Comparison of ENCODE assay signal across 9 cellular contexts in the genomic region with DNA sequence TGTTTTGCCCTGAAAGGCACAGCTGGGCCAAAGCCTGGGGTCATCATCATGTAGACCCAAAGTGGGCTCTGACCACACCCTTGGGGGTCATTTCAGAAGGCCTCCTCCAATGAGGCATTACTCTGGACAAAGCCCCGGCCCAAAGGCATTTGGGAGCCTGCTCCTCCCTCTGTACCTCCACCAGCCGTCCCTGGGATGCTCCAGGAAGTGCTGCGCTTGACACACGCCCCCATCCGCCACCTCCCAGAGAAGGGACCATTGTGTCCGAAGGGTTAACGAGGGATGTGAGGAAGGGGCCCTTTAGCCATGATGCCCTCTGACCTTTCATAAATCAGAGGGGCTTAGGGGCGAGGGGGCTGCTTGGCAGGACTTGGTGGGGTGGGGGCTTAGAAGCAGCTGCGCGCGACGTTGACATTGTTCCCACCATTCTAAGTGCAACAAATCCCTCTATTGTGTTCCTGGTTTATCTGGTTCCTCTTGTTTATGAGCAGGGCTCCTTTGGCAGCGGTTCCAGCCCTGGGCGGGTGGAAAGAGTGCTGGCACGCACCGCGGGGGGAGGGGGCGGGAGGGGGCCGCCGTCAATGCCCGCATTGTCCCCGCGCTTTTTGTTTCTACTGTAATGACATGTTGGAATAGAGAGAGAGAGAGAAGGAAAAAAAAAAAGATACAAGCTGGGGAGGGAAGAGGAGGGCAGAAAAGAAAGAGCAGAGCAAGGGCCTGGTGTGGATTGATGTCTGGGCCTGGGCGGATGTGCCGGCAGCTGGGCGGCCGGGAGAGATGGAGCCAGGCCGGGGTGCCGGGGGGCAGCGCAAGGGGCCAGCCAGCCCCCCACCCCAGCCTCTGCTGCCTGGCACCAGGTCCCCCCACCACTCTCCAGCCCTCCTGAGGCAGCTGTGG. TPM values are rescaled to one million over a fixed set of nuclear protein-coding genes. Genes with fewer than 3 reads are reported as not detected.
DNase-seq lines count a peak whose midpoint lies in the region; ATAC-seq, FAIRE-seq and TF ChIP-seq lines count a peak whose summit lies in the region.
"Had no signal": no experiment of that assay in that cellular context is flagged by ENCODE, and none has a peak within 500 bp of the region (broad histone marks: within the 10 kb centered on the region; RNA-seq: fewer than 3 reads in every experiment).

No MANE protein-coding gene starts in this region.

- H3K27me3 Mint-ChIP-seq in activated CD4-positive, alpha-beta memory T cell treated with anti-CD3 and anti-CD28 coated beads for 36 hours = no peaks in the 10 kb centered on the region

- intact Hi-C loops in K562 (cut with micrococcal nuclease) (no loop called here), right cardiac atrium (cut with DNase I) (no loop called here), prostate gland (cut with DNase I) (no loop called here), gastrocnemius medialis (cut with DNase I; ENCODE audit: low total_unique reads) (no loop called here)
- intact Hi-C loops in activated CD4-positive, alpha-beta memory T cell treated with anti-CD3 and anti-CD28 coated beads for 36 hours (cut with micrococcal nuclease) = no loop called here

- H4K20me1 ChIP-seq in K562 (replicated peaks; ENCODE audit: control insufficient read depth, insufficient read depth, low read length) = no peaks in the 10 kb centered on the region

- in situ Hi-C loops in K562 (cut with MboI) (no loop called here), gastrocnemius medialis (cut with MboI; ENCODE audit: low sequenced_read_pairs in 4 of 4) (no loop called here)

- H3K36me3 ChIP-seq in K562 (ENCODE audit: control insufficient read depth, insufficient read depth, low read length) (no peaks in the 10 kb centered on the region), prostate gland (no peaks in the 10 kb centered on the region), gastrocnemius medialis (no peaks in the 10 kb centered on the region)

- POLR2A ChIA-PET in K562 (lab: Yijun Ruan, JAX) = interaction anchor here (0.9 kb wide), 1 partner anchor 52 kb away, joined by 3 read pairs; no protein-coding TSS in a partner anchor
- POLR2A ChIA-PET in activated CD4-positive, alpha-beta memory T cell treated with anti-CD3 and anti-CD28 coated beads for 36 hours (lab: Charles Lee) = no interaction called here

- CTCF ChIA-PET in K562 (lab: Yijun Ruan, JAX; ENCODE audit: low intra/inter-chr PET ratio) = no interaction called here
- CTCF ChIA-PET in activated CD4-positive, alpha-beta memory T cell treated with anti-CD3 and anti-CD28 coated beads for 36 hours (lab: Charles Lee) = no interaction called here

- FAIRE-seq in K562 (lab: Jason Lieb, UNC) = no peak

- H3K9ac ChIP-seq in K562 (ENCODE audit: insufficient read depth in 1 of 2, low read depth in 2 of 2, low read length in 2 of 2) = 0 out of 4 replicates have a peak overlapping the region, but pooled peaks of 1 of the 2 experiments have one; percentile 17

- H3K27ac Mint-ChIP-seq in activated CD4-positive, alpha-beta memory T cell treated with anti-CD3 and anti-CD28 coated beads for 36 hours = no peak overlapping the region

- H2AFZ ChIP-seq in K562 (ENCODE audit: low read depth, low read length) = 0 out of 2 replicates have a peak overlapping the region, but pooled peaks have one; percentile 55

- H3K79me2 ChIP-seq in K562 (ENCODE audit: control insufficient read depth, insufficient read depth, low read length) = no peaks in the 10 kb centered on the region

- H3K9me3 Mint-ChIP-seq in activated CD4-positive, alpha-beta memory T cell treated with anti-CD3 and anti-CD28 coated beads for 36 hours = no peaks in the 10 kb centered on the region

- BruUV-seq in K562 (replicated peaks; lab: Mats Ljungman, UMichigan) = no TSS peak

- WGBS in K562 (ENCODE audit: insufficient coverage, low coverage, missing lambda C conversion rate) = 74% methylated on average over 15 of the region's 30 CpGs
- WGBS in right cardiac atrium = 39% methylated on average over 30 of the region's 30 CpGs
- WGBS in prostate gland = 13% methylated on average over 30 of the region's 30 CpGs

- no peak overlapping the region for H3K4me2 ChIP-seq in K562 (ENCODE audit: insufficient read depth, low read length)

- H3K27ac ChIP-seq in K562 (ENCODE audit: extremely low read depth, low read depth, low read length) = no peak overlapping the region
- peak overlapping the region; percentile 37 for H3K27ac ChIP-seq in right cardiac atrium (ENCODE audit: low read length)
- peak overlapping the region; percentile 70 to 79 for H3K27ac ChIP-seq in prostate gland
- no peak overlapping the region for H3K27ac ChIP-seq in gastrocnemius medialis
- H3K27ac ChIP-seq: RWPE1 had no signal

- DNase-seq in H4 (ENCODE audit: low spot score) (peak; percentile 64), K562 (ENCODE audit: extremely low read depth in 1 of 4, low spot score in 3 of 4) (no peak), right cardiac atrium (peak; percentile 73 to 90 (median 88)), prostate gland (ENCODE audit: low spot score) (peak; percentile 86), RPMI8226 (no peak), gastrocnemius medialis (no peak)
- DNase-seq in activated CD4-positive, alpha-beta memory T cell treated with anti-CD3 and anti-CD28 coated beads for 36 hours = no peak

- no peak overlapping the region for H3K4me3 Mint-ChIP-seq in activated CD4-positive, alpha-beta memory T cell treated with anti-CD3 and anti-CD28 coated beads for 36 hours

- no peaks in the 10 kb centered on the region for H3K36me3 Mint-ChIP-seq in activated CD4-positive, alpha-beta memory T cell treated with anti-CD3 and anti-CD28 coated beads for 36 hours

- TF ChIP-seq POLR2A in K562 (conservative IDR thresholded peaks at IDR 0.05) = no peak
- no peak for TF ChIP-seq POLR2A in prostate gland (IDR thresholded peaks at IDR 0.05)
- no peak for TF ChIP-seq POLR2A in gastrocnemius medialis (IDR thresholded peaks at IDR 0.05)

- H3K4me1 Mint-ChIP-seq in activated CD4-positive, alpha-beta memory T cell treated with anti-CD3 and anti-CD28 coated beads for 36 hours (ENCODE audit: low read depth) = no peaks in the 10 kb centered on the region

- H3K4me3 ChIP-seq in K562 (no peak overlapping the region), right cardiac atrium (ENCODE audit: low read length) (no peak overlapping the region), prostate gland (peak overlapping the region in 1 of 2 donors; percentile 9), gastrocnemius medialis (no peak overlapping the region)

- no peaks in the 10 kb centered on the region for H3K9me1 ChIP-seq in K562 (ENCODE audit: control insufficient read depth, insufficient read depth, low read length)

- no peak for TF ChIP-seq EP300 in K562 (IDR thresholded peaks at IDR 0.05; ENCODE audit: low read length)

- no peak for TF ChIP-seq RAD21 in K562 (CRISPR knock-in tag; conservative IDR thresholded peaks at IDR 0.05 in 1 of 2, IDR thresholded peaks at IDR 0.05 in 1 of 2)

- H3K4me1 ChIP-seq in K562 (replicated peaks in 1 of 2; ENCODE audit: control insufficient read depth in 2 of 2, insufficient read depth in 2 of 2, low read length in 2 of 2) = peaks cover 13 to 24% of the 10 kb centered on the region in 2 experiments; a peak in 4 of 5 replicates
- peaks cover 11% of the 10 kb centered on the region for H3K4me1 ChIP-seq in right cardiac atrium (ENCODE audit: control insufficient read depth, insufficient read depth, low read length)
- H3K4me1 ChIP-seq in prostate gland (replicated peaks) = peaks cover 15% of the 10 kb centered on the region
- H3K4me1 ChIP-seq in gastrocnemius medialis = peaks cover 6 to 14% of the 10 kb centered on the region in 2 donors

- ATAC-seq in K562 (peak; percentile 41; the same call in 1 of the 3 replicates), right cardiac atrium (peak; percentile 71 to 72), HG02884 (IDR thresholded peaks at IDR 0.05; ENCODE audit: unreplicated experiment) (no peak), gastrocnemius medialis (no peak)

- H3K27me3 ChIP-seq in K562 (ENCODE audit: control insufficient read depth in 2 of 2, insufficient read depth in 2 of 2, low read length in 2 of 2) (no peaks in the 10 kb centered on the region), right cardiac atrium (ENCODE audit: control insufficient read depth, insufficient read depth) (no peaks in the 10 kb centered on the region), prostate gland (replicated peaks; ENCODE audit: insufficient read depth) (no peaks in the 10 kb centered on the region), gastrocnemius medialis (no peaks in the 10 kb centered on the region)

- TF ChIP-seq CTCF in K562 (IDR thresholded peaks at IDR 0.05 in 2 of 3, conservative IDR thresholded peaks at IDR 0.05 in 1 of 3; ENCODE audit: insufficient read depth in 2 of 3, low read depth in 1 of 3, low read length in 3 of 3) = no peak
- TF ChIP-seq CTCF in prostate gland (IDR thresholded peaks at IDR 0.05) = no peak
- TF ChIP-seq CTCF in gastrocnemius medialis (IDR thresholded peaks at IDR 0.05 in 4 of 5, conservative IDR thresholded peaks at IDR 0.05 in 1 of 5) = no peak

- H3K9me3 ChIP-seq in K562 (replicated peaks; ENCODE audit: control insufficient read depth, insufficient read depth, low read depth, low read length) (no peaks in the 10 kb centered on the region), right cardiac atrium (ENCODE audit: control insufficient read depth, low read length) (no peaks in the 10 kb centered on the region), prostate gland (no peaks in the 10 kb centered on the region), gastrocnemius medialis (no peaks in the 10 kb centered on the region)

RNA-seq across cellular contexts. Expression of gene SOX10, which starts 32.1 kb away (rescaled TPM):
- not detected in 2 replicates for total RNA-seq in H4 (2014; rRNA removed; shearing (Covaris generic))
- not detected in 2 replicates for total RNA-seq in K562 (2011; cell fraction: chromatin; rRNA removed; ENCODE audit: low replicate concordance)
- not detected in 2 replicates for total RNA-seq in K562 (2011; cell fraction: nucleolus; rRNA removed)
- total RNA-seq in K562 (2011; cell fraction: nucleoplasm; rRNA removed) = not detected in 2 replicates
- not detected in 2 replicates for total RNA-seq in K562 (2014; rRNA removed)
- total RNA-seq in K562 (2014; rRNA removed; fragmentation: Illumina TruSeq; extraction: Trizol) = not detected in 2 replicates
- not detected in 2 replicates for total RNA-seq in K562 (2015; rRNA removed; fragmentation: Illumina TruSeq; extraction: Trizol)
- total RNA-seq in K562 (2021) = not detected in 2 replicates
- polyA plus RNA-seq in K562 (2011; rRNA removed) = not detected in 2 replicates
- not detected in 2 replicates for polyA plus RNA-seq in K562 (2011; cell fraction: cytosol; rRNA removed)
- not detected in 2 replicates for polyA plus RNA-seq in K562 (2011; cell fraction: nucleus; rRNA removed)
- polyA plus RNA-seq in K562 (2012) = 0.04 TPM in 1 of 2 replicates, not detected in the other
- polyA plus RNA-seq in K562 (2014; fragmentation: Illumina TruSeq; extraction: Trizol) = not detected in 2 replicates
- polyA plus RNA-seq in K562 (2014; fragmentation: Nextera tagmentation; extraction: Ambion mirVana) = not detected
- polyA plus RNA-seq in K562 (2014; rRNA removed) = not detected in 2 replicates
- polyA minus RNA-seq in K562 (2011; rRNA and poly(A)+ RNA removed) = not detected in 2 replicates
- polyA minus RNA-seq in K562 (2011; cell fraction: cytosol; rRNA and poly(A)+ RNA removed) = not detected in 2 replicates
- polyA minus RNA-seq in K562 (2011; cell fraction: nucleus; rRNA and poly(A)+ RNA removed) = not detected in 2 replicates
- total RNA-seq in right cardiac atrium = 1 to 10 TPM; 3.5 to 5.9 (median 4.6) TPM
- polyA plus RNA-seq in right cardiac atrium = 5.8 TPM
- total RNA-seq in prostate gland = 1 to 10 TPM; 3.3 to 8.1 TPM
- total RNA-seq in activated CD4-positive, alpha-beta memory T cell treated with anti-CD3 and anti-CD28 coated beads for 36 hours = not detected
- total RNA-seq in gastrocnemius medialis = under 1 TPM in 3 of 4 donors, not detected in 1; 0.17 to 0.62 (median 0.59) TPM

RNA-seq across cellular contexts. Expression of gene PICK1, which starts 40.8 kb away (rescaled TPM):
- total RNA-seq in H4 (2014; rRNA removed; shearing (Covaris generic)) = 15.8 and 21.7 TPM in 2 replicates
- 25.6 and 73.9 TPM in 2 replicates for total RNA-seq in K562 (2011; cell fraction: chromatin; rRNA removed; ENCODE audit: low replicate concordance)
- 35.9 and 41.6 TPM in 2 replicates for total RNA-seq in K562 (2011; cell fraction: nucleolus; rRNA removed)
- 31.1 and 41.3 TPM in 2 replicates for total RNA-seq in K562 (2011; cell fraction: nucleoplasm; rRNA removed)
- total RNA-seq in K562 (2014; rRNA removed) (8.6 and 11.3 TPM in 2 replicates), K562 (2014; rRNA removed; fragmentation: Illumina TruSeq; extraction: Trizol) (4.3 and 5.2 TPM in 2 replicates), K562 (2015; rRNA removed; fragmentation: Illumina TruSeq; extraction: Trizol) (6.5 and 6.7 TPM in 2 replicates), K562 (2021) (7.1 and 9.2 TPM in 2 replicates), right cardiac atrium (10 to 100 TPM; 23.8 to 26.5 (median 25.0) TPM), prostate gland (100 to 1,000 TPM in 1 of 2 donors, 10 to 100 TPM in 1; 90.0 to 114 TPM), gastrocnemius medialis (10 to 100 TPM; 36.4 to 63.8 (median 50.1) TPM)
- polyA plus RNA-seq in K562 (2011; rRNA removed) (9.6 and 14.5 TPM in 2 replicates), K562 (2014; fragmentation: Illumina TruSeq; extraction: Trizol) (7.1 and 7.9 TPM in 2 replicates), K562 (2014; fragmentation: Nextera tagmentation; extraction: Ambion mirVana) (under 1 TPM in 1 of 2 experiments, not detected in 1; 0.06 TPM), K562 (2014; rRNA removed) (9.4 and 11.0 TPM in 2 replicates), right cardiac atrium (31.3 TPM)
- polyA plus RNA-seq in K562 (2011; cell fraction: cytosol; rRNA removed) = 12.0 and 13.0 TPM in 2 replicates
- 67.4 and 81.6 TPM in 2 replicates for polyA plus RNA-seq in K562 (2011; cell fraction: nucleus; rRNA removed)
- 5.6 and 8.2 TPM in 2 replicates for polyA plus RNA-seq in K562 (2012)
- polyA minus RNA-seq in K562 (2011; rRNA and poly(A)+ RNA removed) = 9.6 and 18.1 TPM in 2 replicates
- polyA minus RNA-seq in K562 (2011; cell fraction: cytosol; rRNA and poly(A)+ RNA removed) = 5.7 and 8.4 TPM in 2 replicates
- polyA minus RNA-seq in K562 (2011; cell fraction: nucleus; rRNA and poly(A)+ RNA removed) = 11.6 and 12.2 TPM in 2 replicates
- 10 to 100 TPM; 16.0 to 16.5 TPM for total RNA-seq in activated CD4-positive, alpha-beta memory T cell treated with anti-CD3 and anti-CD28 coated beads for 36 hours

Comparison
In these comparisons a context has a peak if more than half of its experiments do, and no peak if none do; other contexts are left out.
1. DNase-seq: peak in H4 (single experiment), right cardiac atrium (3 of 3) and prostate gland (single experiment); none in K562 (0 of 4), activated CD4-positive, alpha-beta memory T cell treated with anti-CD3 and anti-CD28 coated beads for 36 hours (single experiment), RPMI8226 (single experiment) and gastrocnemius medialis (0 of 2).
2. ATAC-seq: peak in K562 (single experiment) and right cardiac atrium (2 of 2); none in HG02884 (single experiment) and gastrocnemius medialis (0 of 2).
3. H3K27ac ChIP-seq: peak in right cardiac atrium (single experiment) and prostate gland (2 of 2); none in K562 (single experiment) and gastrocnemius medialis (0 of 4).